8 cellular contexts compared by ENCODE assay signal in the genomic region with DNA sequence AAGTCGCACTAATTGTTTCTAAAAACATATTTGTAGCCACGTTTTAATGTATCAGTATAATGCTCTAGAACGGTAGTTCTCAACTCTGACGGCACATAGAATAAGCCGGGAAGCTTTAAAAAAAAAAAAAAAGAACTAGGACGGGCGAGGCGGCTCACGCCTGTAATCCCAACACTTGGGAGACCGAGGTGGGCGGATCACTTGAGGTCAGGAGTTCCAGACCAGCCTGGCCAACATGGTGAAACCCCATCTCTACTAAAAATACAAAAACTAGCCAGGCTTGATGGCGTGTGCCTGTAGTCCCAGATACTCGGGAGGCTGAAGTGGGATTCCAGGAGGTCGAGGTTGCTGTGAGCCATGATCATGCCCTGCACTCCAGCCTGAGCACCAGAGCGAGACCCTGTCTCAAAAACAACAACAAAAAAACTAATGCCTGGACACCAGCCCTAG. TPM values are rescaled to one million over a fixed set of nuclear protein-coding genes. Genes with fewer than 3 reads are reported as not detected.
DNase-seq lines count a peak whose midpoint lies in the region; ATAC-seq and TF ChIP-seq lines count a peak whose summit lies in the region.

No MANE protein-coding gene starts in this region.

- TF ChIP-seq CTCF in brain (conservative IDR thresholded peaks at IDR 0.05) (no peak), lower lobe of right lung (IDR thresholded peaks at IDR 0.05) (no peak), tibial artery (IDR thresholded peaks at IDR 0.05) (no peak)

- no peaks in the 10 kb centered on the region for H3K36me3 Mint-ChIP-seq in activated CD8-positive, alpha-beta memory T cell treated with anti-CD3 and anti-CD28 coated beads, Interleukin-2, amount 10 ng/mL, durations not matched to agents 7 days and 5 days
- H3K36me3 Mint-ChIP-seq in brain, result peaks cover 4% of the 10 kb centered on the region

- no peak for ATAC-seq in activated CD8-positive, alpha-beta memory T cell treated with anti-CD3 and anti-CD28 coated beads, Interleukin-2, amount 10 ng/mL, durations not matched to agents 7 days and 5 days
- ATAC-seq in lower lobe of right lung, result peak in 1 of 2 donors; percentile 1
- no peak for ATAC-seq in HG03159 (IDR thresholded peaks at IDR 0.05; ENCODE audit: unreplicated experiment)

- H3K4me3 Mint-ChIP-seq in activated CD8-positive, alpha-beta memory T cell treated with anti-CD3 and anti-CD28 coated beads, Interleukin-2, amount 10 ng/mL, durations not matched to agents 7 days and 5 days, result peak overlapping the region; percentile 82
- H3K4me3 Mint-ChIP-seq in brain, result peak overlapping the region; percentile 94 to 96 (median 94)

- CTCF ChIA-PET in activated CD8-positive, alpha-beta memory T cell treated with anti-CD3 and anti-CD28 coated beads, Interleukin-2, amount 10 ng/mL, durations not matched to agents 7 days and 5 days (lab: Charles Lee), result interaction anchor here (1.0 to 1.6 kb wide), 8 partner anchors 9 to 206 kb away, joined by 3 to 13 read pairs (median 4); partner anchors contain the start of genes INKA1, RBM5 and RBM6

- H3K27me3 ChIP-seq in lower lobe of right lung (ENCODE audit: low read depth) (no peaks in the 10 kb centered on the region), tibial artery (no peaks in the 10 kb centered on the region)

- no peaks in the 10 kb centered on the region for H3K27me3 Mint-ChIP-seq in activated CD8-positive, alpha-beta memory T cell treated with anti-CD3 and anti-CD28 coated beads, Interleukin-2, amount 10 ng/mL, durations not matched to agents 7 days and 5 days
- H3K27me3 Mint-ChIP-seq in brain, result peaks cover 5% of the 10 kb centered on the region

- H3K27ac Mint-ChIP-seq in activated CD8-positive, alpha-beta memory T cell treated with anti-CD3 and anti-CD28 coated beads, Interleukin-2, amount 10 ng/mL, durations not matched to agents 7 days and 5 days, result peak overlapping the region; percentile 82
- peak overlapping the region; percentile 95 to 98 (median 95) for H3K27ac Mint-ChIP-seq in brain

- DNase-seq in activated CD8-positive, alpha-beta memory T cell treated with anti-CD3 and anti-CD28 coated beads, Interleukin-2, amount 10 ng/mL, durations not matched to agents 7 days and 5 days, result no peak
- no peak for DNase-seq in activated CD8-positive, alpha-beta memory T cell treated with anti-CD3 and anti-CD28 coated beads, Interleukin-2, amount 50 U/mL, for 48 hours
- DNase-seq in lower lobe of right lung (no peak), tibial artery (no peak), HuH-7.5 (ENCODE audit: low spot score) (no peak), hippocampal formation (lab: John Stamatoyannopoulos, UW) (no peak)

- H3K36me3 ChIP-seq in lower lobe of right lung (no peaks in the 10 kb centered on the region), tibial artery (no peaks in the 10 kb centered on the region)

- H3K4me3 ChIP-seq in lower lobe of right lung, result peak overlapping the region; percentile 88
- peak overlapping the region; percentile 82 to 89 for H3K4me3 ChIP-seq in tibial artery

- H3K4me1 ChIP-seq in lower lobe of right lung (peaks cover 25% of the 10 kb centered on the region), tibial artery (peaks cover 0 to 26% (median 16%) of the 10 kb centered on the region in 4 donors)

- H3K9me3 Mint-ChIP-seq in activated CD8-positive, alpha-beta memory T cell treated with anti-CD3 and anti-CD28 coated beads, Interleukin-2, amount 10 ng/mL, durations not matched to agents 7 days and 5 days (ENCODE audit: low read depth), result no peaks in the 10 kb centered on the region
- no peaks in the 10 kb centered on the region for H3K9me3 Mint-ChIP-seq in brain

- intact Hi-C loops in lower lobe of right lung (cut with DNase I), result no loop called here
- intact Hi-C loops in tibial artery (cut with DNase I; ENCODE audit: low total_unique reads), result no loop called here

- peaks cover 27% of the 10 kb centered on the region for H3K4me1 Mint-ChIP-seq in activated CD8-positive, alpha-beta memory T cell treated with anti-CD3 and anti-CD28 coated beads, Interleukin-2, amount 10 ng/mL, durations not matched to agents 7 days and 5 days
- peaks cover 30% of the 10 kb centered on the region for H3K4me1 Mint-ChIP-seq in brain

- no peaks in the 10 kb centered on the region for H3K9me3 ChIP-seq in lower lobe of right lung
- H3K9me3 ChIP-seq in tibial artery, result no peaks in the 10 kb centered on the region

- H3K27ac ChIP-seq in lower lobe of right lung, result peak overlapping the region; percentile 85
- peak overlapping the region; percentile 82 to 91 for H3K27ac ChIP-seq in tibial artery

RNA-seq across cellular contexts. Expression of gene MON1A, which starts 0.7 kb away (rescaled TPM):
- total RNA-seq in activated CD8-positive, alpha-beta memory T cell treated with anti-CD3 and anti-CD28 coated beads, Interleukin-2, amount 10 ng/mL, durations not matched to agents 7 days and 5 days, result 10 to 100 TPM; 13.0 to 15.8 TPM
- 16.9 TPM for polyA plus RNA-seq in brain (ENCODE audit: insufficient read depth, low read depth, low replicate concordance)
- 9.7 TPM for total RNA-seq in lower lobe of right lung

RNA-seq across cellular contexts. Expression of gene RBM6, which starts 9.7 kb away (rescaled TPM):
- 100 to 1,000 TPM; 108 to 142 TPM for total RNA-seq in activated CD8-positive, alpha-beta memory T cell treated with anti-CD3 and anti-CD28 coated beads, Interleukin-2, amount 10 ng/mL, durations not matched to agents 7 days and 5 days
- polyA plus RNA-seq in brain (ENCODE audit: insufficient read depth, low read depth, low replicate concordance), result 13.8 TPM
- 101 TPM for total RNA-seq in lower lobe of right lung

RNA-seq across cellular contexts. Expression of gene MST1R, which starts 26.6 kb away (rescaled TPM):
- 1 to 10 TPM; 1.2 to 2.5 TPM for total RNA-seq in activated CD8-positive, alpha-beta memory T cell treated with anti-CD3 and anti-CD28 coated beads, Interleukin-2, amount 10 ng/mL, durations not matched to agents 7 days and 5 days
- polyA plus RNA-seq in brain (ENCODE audit: insufficient read depth, low read depth, low replicate concordance), result 1.6 TPM
- total RNA-seq in lower lobe of right lung, result 27.3 TPM
